21 cellular contexts compared by ENCODE assay signal in the genomic region with DNA sequence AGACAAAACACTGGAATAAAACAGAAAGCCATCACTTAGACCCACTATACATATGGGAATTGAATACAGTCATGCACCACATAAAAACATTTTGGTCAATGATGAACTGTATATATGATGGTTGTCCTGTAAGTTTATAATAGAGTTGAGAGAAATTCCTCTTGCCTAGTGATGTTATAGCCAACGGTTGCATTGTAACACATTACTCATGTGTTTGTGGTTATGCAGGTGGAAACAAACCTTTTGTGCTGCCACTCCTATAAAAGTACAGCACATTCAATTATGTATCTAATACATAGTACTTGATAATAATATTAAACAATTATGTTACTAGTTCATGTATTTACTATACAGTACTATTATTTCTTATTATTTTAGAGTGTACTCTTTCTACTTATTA.
"Had no signal": no experiment of that assay in that cellular context is flagged by ENCODE, and none has a peak within 500 bp of the region (broad histone marks: within the 10 kb centered on the region; RNA-seq: fewer than 3 reads in every experiment).

No MANE protein-coding gene starts in this region.

- H3K36me3 ChIP-seq: colonic mucosa, esophagus squamous epithelium, gastrocnemius medialis, heart right ventricle, left lung, lower lobe of right lung had no signal

- H3K27ac ChIP-seq: colonic mucosa, esophagus squamous epithelium, gastrocnemius medialis, heart right ventricle, left lung, lower lobe of right lung had no signal

- H3K27me3 ChIP-seq: colonic mucosa, esophagus squamous epithelium, gastrocnemius medialis, heart right ventricle, left lung had no signal

- H3K9me3 ChIP-seq: colonic mucosa, esophagus squamous epithelium, gastrocnemius medialis, lower lobe of right lung had no signal

- ATAC-seq: effector memory CD8-positive, alpha-beta T cell; esophagus mucosa; gastrocnemius medialis; heart right ventricle; left cardiac atrium; left lung; left ventricle myocardium superior; lower lobe of right lung; naive thymus-derived CD4-positive, alpha-beta T cell had no signal

- H3K4me1 ChIP-seq: colonic mucosa, esophagus squamous epithelium, gastrocnemius medialis, heart right ventricle, left lung, lower lobe of right lung had no signal

- DNase-seq: colonic mucosa; cortex of kidney; effector CD8-positive, alpha-beta T cell; effector memory CD8-positive, alpha-beta T cell; endodermal cell; erythroblast; esophagus squamous epithelium; foreskin fibroblast; gastrocnemius medialis; glutamatergic neuron; head of caudate nucleus; heart right ventricle; hippocampal formation; left cardiac atrium; left lung; left ventricle myocardium superior; lower lobe of right lung; mesendoderm; midbrain; naive thymus-derived CD4-positive, alpha-beta T cell had no signal

- H3K4me3 ChIP-seq: colonic mucosa, esophagus squamous epithelium, gastrocnemius medialis, heart right ventricle, left lung, lower lobe of right lung had no signal
